ENCODE assay signal across 10 cellular contexts in genomic region chr10:30445716-30446115, GRCh38. TPM values are rescaled to one million over a fixed set of nuclear protein-coding genes. Genes with fewer than 3 reads are reported as not detected.
DNase-seq lines count a peak whose midpoint lies in the region; ATAC-seq and TF ChIP-seq lines count a peak whose summit lies in the region.
"Had no signal": no experiment of that assay in that cellular context is flagged by ENCODE, and none has a peak within 500 bp of the region (broad histone marks: within the 10 kb centered on the region; RNA-seq: fewer than 3 reads in every experiment).

No MANE protein-coding gene starts in this region.

- H3K4me1 ChIP-seq in ascending aorta (peaks cover 12 to 57% of the 10 kb centered on the region in 2 donors), right atrium auricular region (peaks cover 0 to 52% of the 10 kb centered on the region in 2 donors), stomach (peaks cover 0 to 48% (median 29%) of the 10 kb centered on the region in 4 donors)

- H3K4me1 Mint-ChIP-seq in activated CD8-positive, alpha-beta T cell treated with anti-CD3 and anti-CD28 coated beads for 36 hours (ENCODE audit: low read depth), result peaks cover 11% of the 10 kb centered on the region

- H3K9me3 Mint-ChIP-seq in activated CD8-positive, alpha-beta T cell treated with anti-CD3 and anti-CD28 coated beads for 36 hours, result no peaks in the 10 kb centered on the region

- H3K27me3 Mint-ChIP-seq in activated CD8-positive, alpha-beta T cell treated with anti-CD3 and anti-CD28 coated beads for 36 hours, result no peaks in the 10 kb centered on the region

- peaks cover 41 to 72% of the 10 kb centered on the region in 2 donors for H3K36me3 ChIP-seq in ascending aorta
- peaks cover 66% of the 10 kb centered on the region for H3K36me3 ChIP-seq in right atrium auricular region
- H3K36me3 ChIP-seq in stomach, result peaks cover 13 to 84% (median 55%) of the 10 kb centered on the region in 4 donors

- H3K27me3 ChIP-seq in ascending aorta (no peaks in the 10 kb centered on the region), right atrium auricular region (no peaks in the 10 kb centered on the region), stomach (no peaks in the 10 kb centered on the region)

- no peak overlapping the region for H3K4me3 Mint-ChIP-seq in activated CD8-positive, alpha-beta T cell treated with anti-CD3 and anti-CD28 coated beads for 36 hours

- H3K4me3 ChIP-seq in ascending aorta (peak overlapping the region in 1 of 2 donors; percentile 9), right atrium auricular region (no peak overlapping the region), stomach (no peak overlapping the region)

- no peak overlapping the region for H3K27ac Mint-ChIP-seq in activated CD8-positive, alpha-beta T cell treated with anti-CD3 and anti-CD28 coated beads for 36 hours

- peak; percentile 28 for DNase-seq in ELR (ENCODE audit: low read depth)
- DNase-seq in ascending aorta (ENCODE audit: low spot score in 2 of 2), result no peak
- DNase-seq in right atrium auricular region (ENCODE audit: low spot score), result no peak
- no peak for DNase-seq in stomach
- no peak for DNase-seq in activated CD8-positive, alpha-beta T cell treated with anti-CD3 and anti-CD28 coated beads for 36 hours
- DNase-seq in NCI-H2171 treated with DMSO at 0.1 percent for 48 hours (lab: John Stamatoyannopoulos, UW), result no peak
- DNase-seq: GF-D8; stimulated activated CD4-positive, alpha-beta T cell treated with anti-CD3 and anti-CD28 coated beads, Interleukin-4, amount 100 ng/mL, for 1 hour had no signal

- 25 to 73% (median 46%) methylated on average over 2 of the region's 2 CpGs for WGBS in stomach, 5 donors

- ATAC-seq in GM18498 (IDR thresholded peaks at IDR 0.05; ENCODE audit: unreplicated experiment) (no peak), GM21381 (IDR thresholded peaks at IDR 0.05; ENCODE audit: unreplicated experiment) (no peak)
- no peak for ATAC-seq in activated CD8-positive, alpha-beta T cell treated with anti-CD3 and anti-CD28 coated beads for 36 hours

- H3K27ac ChIP-seq in ascending aorta (peak overlapping the region; percentile 79 to 94), right atrium auricular region (peak overlapping the region; percentile 61 to 71), stomach (peak overlapping the region in 4 of 5 donors; percentile 39 to 80 (median 63))

- TF ChIP-seq EP300 in stomach (IDR thresholded peaks at IDR 0.05), result no peak

- TF ChIP-seq POLR2A in stomach (IDR thresholded peaks at IDR 0.05), result no peak

- intact Hi-C loops in ascending aorta (cut with DNase I) (no loop called here), stomach (cut with DNase I; ENCODE audit: low total_unique reads) (no loop called here)
- intact Hi-C loops in activated CD8-positive, alpha-beta T cell treated with anti-CD3 and anti-CD28 coated beads for 36 hours (cut with micrococcal nuclease), result no loop called here

- TF ChIP-seq CTCF in ascending aorta (IDR thresholded peaks at IDR 0.05) (no peak), right atrium auricular region (IDR thresholded peaks at IDR 0.05) (no peak), stomach (IDR thresholded peaks at IDR 0.05) (no peak)
- TF ChIP-seq CTCF in activated CD8-positive, alpha-beta T cell treated with anti-CD3 and anti-CD28 coated beads for 36 hours (IDR thresholded peaks at IDR 0.05), result no peak

- POLR2A ChIA-PET in activated CD8-positive, alpha-beta T cell treated with anti-CD3 and anti-CD28 coated beads for 36 hours (lab: Charles Lee), result interaction anchor here (0.9 to 2.4 kb wide), 2 partner anchors 8 to 13 kb away, joined by 4 to 7 read pairs; no protein-coding TSS in a partner anchor

- peaks cover 43% of the 10 kb centered on the region for H3K36me3 Mint-ChIP-seq in activated CD8-positive, alpha-beta T cell treated with anti-CD3 and anti-CD28 coated beads for 36 hours (ENCODE audit: low read depth)

- H3K9me3 ChIP-seq in ascending aorta (no peaks in the 10 kb centered on the region), right atrium auricular region (no peaks in the 10 kb centered on the region), stomach (no peaks in the 10 kb centered on the region)

- CTCF ChIA-PET in activated CD8-positive, alpha-beta T cell treated with anti-CD3 and anti-CD28 coated beads for 36 hours (lab: Charles Lee), result no interaction called here

RNA-seq across cellular contexts. Expression of gene MAP3K8, which starts 11.7 kb away (rescaled TPM):
- total RNA-seq in ascending aorta (15.8 TPM), right atrium auricular region (10 to 100 TPM; 10.6 to 18.9 TPM), stomach (10 to 100 TPM in 4 of 5 donors, 1 to 10 TPM in 1; 2.2 to 38.7 (median 15.6) TPM)
- polyA plus RNA-seq in stomach, result 10 to 100 TPM in 2 of 3 donors, 1 to 10 TPM in 1; 6.7 to 11.9 (median 11.9) TPM
- 10 to 100 TPM; 24.0 to 25.7 TPM for total RNA-seq in activated CD8-positive, alpha-beta T cell treated with anti-CD3 and anti-CD28 coated beads for 36 hours
